ENCODE assay signal across 1 cellular context in genomic region chr17:35087731-35088646, GRCh38.
TF ChIP-seq lines count a peak whose summit lies in the region.

No MANE protein-coding gene starts in this region.

TF ChIP-seq in HepG2, 621 proteins besides CTCF, POLR2A, EP300 and RAD21 (continues in another document):
- TF ChIP-seq ZBTB25 (CRISPR knock-in tag; IDR thresholded peaks at IDR 0.05) (peak; percentile 10; the same call in 1 of the 2 replicates), SKI (IDR thresholded peaks at IDR 0.05; ENCODE audit: partially characterized antibody) (peak; percentile 68), SNAPC4 (CRISPR knock-in tag; IDR thresholded peaks at IDR 0.05) (no peak), ELF3 (CRISPR knock-in tag; IDR thresholded peaks at IDR 0.05) (0 out of 2 replicates have a peak, but pooled peaks have one; percentile 13), ZFP91 (CRISPR knock-in tag; IDR thresholded peaks at IDR 0.05; ENCODE audit: borderline replicate concordance) (peak; percentile 54; the same call in 1 of the 2 replicates), UBTF (CRISPR knock-in tag; IDR thresholded peaks at IDR 0.05) (peak; percentile 13; the same call in 1 of the 2 replicates), TAF1 (CRISPR knock-in tag; IDR thresholded peaks at IDR 0.05) (peak; percentile 16; the same call in 1 of the 2 replicates), RXRA (CRISPR knock-in tag; IDR thresholded peaks at IDR 0.05) (peak; percentile 33; the same call in 1 of the 2 replicates), RARA (CRISPR knock-in tag; IDR thresholded peaks at IDR 0.05) (peak; percentile 55), ELF1 (CRISPR knock-in tag; IDR thresholded peaks at IDR 0.05) (peak; percentile 12; the same call in 1 of the 2 replicates), HMGXB4 (CRISPR knock-in tag; IDR thresholded peaks at IDR 0.05; ENCODE audit: borderline replicate concordance in 1 of 2, low read depth in 1 of 2) (0 out of 4 replicates have a peak, but pooled peaks of 1 of the 2 experiments have one; percentile 8), IKZF5 (CRISPR knock-in tag; IDR thresholded peaks at IDR 0.05) (peak; percentile 25; the same call in 1 of the 2 replicates), MIXL1 (CRISPR knock-in tag; IDR thresholded peaks at IDR 0.05) (peak; percentile 23; the same call in 1 of the 2 replicates), TEAD3 (CRISPR knock-in tag; optimal IDR thresholded peaks at IDR 0.05; ENCODE audit: borderline replicate concordance) (no peak), REL (CRISPR knock-in tag; conservative IDR thresholded peaks at IDR 0.05) (peak; percentile 50; the same call in 1 of the 2 replicates), HDAC2 (CRISPR knock-in tag; IDR thresholded peaks at IDR 0.05) (peak; percentile 27; the same call in 1 of the 2 replicates), MAX (IDR thresholded peaks at IDR 0.05) (peak; percentile 46; the same call in 1 of the 2 replicates), PREB (CRISPR knock-in tag; IDR thresholded peaks at IDR 0.05) (no peak), CREB1 (IDR thresholded peaks at IDR 0.05) (no peak), CREB1 (CRISPR knock-in tag; IDR thresholded peaks at IDR 0.05) (peak; percentile 78), IKZF4 (CRISPR knock-in tag; IDR thresholded peaks at IDR 0.05; ENCODE audit: borderline replicate concordance, low read depth, not compliant biosample characterization) (no peak), ARID4A (CRISPR knock-in tag; IDR thresholded peaks at IDR 0.05; ENCODE audit: borderline replicate concordance) (peak; percentile 61; the same call in 1 of the 2 replicates), ZNF280D (CRISPR knock-in tag; IDR thresholded peaks at IDR 0.05) (peak; percentile 43; the same call in 1 of the 2 replicates), ZNF709 (CRISPR knock-in tag; IDR thresholded peaks at IDR 0.05) (no peak), MXI1 (IDR thresholded peaks at IDR 0.05; ENCODE audit: borderline replicate concordance, low read depth, low read length) (peak; percentile 2; the same call in 1 of the 3 replicates), ISL2 (CRISPR knock-in tag; IDR thresholded peaks at IDR 0.05) (no peak), RXRB (CRISPR knock-in tag; IDR thresholded peaks at IDR 0.05; ENCODE audit: borderline replicate concordance) (peak; percentile 6; the same call in 1 of the 2 replicates), SOX5 (CRISPR knock-in tag; IDR thresholded peaks at IDR 0.05; ENCODE audit: borderline replicate concordance) (0 out of 2 replicates have a peak, but pooled peaks have one; percentile 10), LCORL (IDR thresholded peaks at IDR 0.05) (no peak), LCORL (CRISPR knock-in tag; IDR thresholded peaks at IDR 0.05) (0 out of 2 replicates have a peak, but pooled peaks have one; percentile 6), HNF4G (IDR thresholded peaks at IDR 0.05; ENCODE audit: borderline replicate concordance, low read depth, low read length) (peak; percentile 33), HNF4G (CRISPR knock-in tag; IDR thresholded peaks at IDR 0.05; ENCODE audit: borderline replicate concordance, low read depth) (no peak)
